Comparison of ENCODE assay signal across 11 cellular contexts in genomic region chr17:32488604-32489180, GRCh38. TPM values are rescaled to one million over a fixed set of nuclear protein-coding genes. Genes with fewer than 3 reads are reported as not detected.
DNase-seq lines count a peak whose midpoint lies in the region; ATAC-seq and TF ChIP-seq lines count a peak whose summit lies in the region.
"Had no signal": no experiment of that assay in that cellular context is flagged by ENCODE, and none has a peak within 500 bp of the region (broad histone marks: within the 10 kb centered on the region; RNA-seq: fewer than 3 reads in every experiment).

No MANE protein-coding gene starts in this region.

- ATAC-seq in GM19397 (IDR thresholded peaks at IDR 0.05; ENCODE audit: unreplicated experiment), result no peak
- ATAC-seq: left lung had no signal

- H3K27ac Mint-ChIP-seq in IgD-negative memory B cell (peak overlapping the region; percentile 44 to 85 (median 80)), chondrocyte (ENCODE audit: unreplicated experiment) (no peak overlapping the region)

- H3K9me3 ChIP-seq in neural cell (ENCODE audit: low read length), result no peaks in the 10 kb centered on the region
- H3K9me3 ChIP-seq: left lung, suprapubic skin had no signal

- H3K4me3 ChIP-seq in GM06990 (replicated peaks; ENCODE audit: low read depth, low read length) (peak overlapping the region; percentile 69), neural cell (ENCODE audit: low read length) (peak overlapping the region; percentile 88)

- peaks cover 10% of the 10 kb centered on the region for H4K20me1 ChIP-seq in neural cell (ENCODE audit: insufficient read depth)

- TF ChIP-seq RAD21 in neural cell (conservative IDR thresholded peaks at IDR 0.05), result no peak

- H3K4me3 Mint-ChIP-seq in IgD-negative memory B cell (peak overlapping the region; percentile 77 to 94 (median 92)), chondrocyte (ENCODE audit: unreplicated experiment) (no peak overlapping the region)

- DNase-seq in GM06990 (ENCODE audit: extremely low read depth, insufficient read length) (no peak), chondrocyte (ENCODE audit: low spot score) (peak; percentile 68), EL (no peak), mucosa of gallbladder (ENCODE audit: low spot score) (no peak)
- DNase-seq: DMS53, left lung, NCI-H446 treated with DMSO at 0.1 percent for 48 hours had no signal

- H3K9me2 ChIP-seq in neural cell (ENCODE audit: insufficient read depth, low read length), result no peaks in the 10 kb centered on the region

- H3K4me2 ChIP-seq in neural cell (ENCODE audit: low read length), result peak overlapping the region; percentile 50

- no peak for TF ChIP-seq CTCF in GM06990 (IDR thresholded peaks at IDR 0.05; ENCODE audit: insufficient read depth, low read length, poor library complexity, severe bottlenecking)
- TF ChIP-seq CTCF in chondrocyte (IDR thresholded peaks at IDR 0.05), result no peak
- no peak for TF ChIP-seq CTCF in neural cell (IDR thresholded peaks at IDR 0.05; ENCODE audit: poor library complexity, severe bottlenecking)

- H3K79me2 ChIP-seq in neural cell (replicated peaks; ENCODE audit: insufficient read depth, low read length), result peaks cover 50% of the 10 kb centered on the region

- H3K27me3 Mint-ChIP-seq in IgD-negative memory B cell (no peaks in the 10 kb centered on the region), chondrocyte (ENCODE audit: low read depth) (no peaks in the 10 kb centered on the region)

- H3K27ac ChIP-seq in neural cell (ENCODE audit: low read length), result peak overlapping the region; percentile 96
- H3K27ac ChIP-seq: left lung, suprapubic skin had no signal

- no peak overlapping the region for H2AFZ ChIP-seq in neural cell (ENCODE audit: low read depth, low read length)

- peaks cover 3% of the 10 kb centered on the region for H3F3A ChIP-seq in neural cell (ENCODE audit: insufficient read depth, low read length, poor library complexity, severe bottlenecking)

- H3K27me3 ChIP-seq in GM06990 (replicated peaks; ENCODE audit: control insufficient read depth, insufficient read depth, low read length) (no peaks in the 10 kb centered on the region), neural cell (ENCODE audit: insufficient read depth, low read depth, low read length) (no peaks in the 10 kb centered on the region)
- H3K27me3 ChIP-seq: suprapubic skin had no signal

- H3K36me3 ChIP-seq in GM06990 (ENCODE audit: control insufficient read depth, insufficient read depth, low read length) (peaks cover 5% of the 10 kb centered on the region; the same call in 1 of the 2 replicates), neural cell (ENCODE audit: insufficient read depth, low read length) (peaks cover 26% of the 10 kb centered on the region)
- H3K36me3 ChIP-seq: suprapubic skin had no signal

- peaks cover 2% of the 10 kb centered on the region for H3K36me3 Mint-ChIP-seq in IgD-negative memory B cell
- H3K36me3 Mint-ChIP-seq in chondrocyte (ENCODE audit: low read depth), result no peaks in the 10 kb centered on the region

- peak overlapping the region; percentile 96 for H3K9ac ChIP-seq in neural cell (ENCODE audit: low read length)

- no peak for TF ChIP-seq EP300 in neural cell (conservative IDR thresholded peaks at IDR 0.05; ENCODE audit: poor library complexity, severe bottlenecking)

- H3K9me3 Mint-ChIP-seq in IgD-negative memory B cell (no peaks in the 10 kb centered on the region), chondrocyte (ENCODE audit: low read depth) (no peaks in the 10 kb centered on the region)

- H3K4me1 Mint-ChIP-seq in IgD-negative memory B cell (peaks cover 52 to 63% (median 58%) of the 10 kb centered on the region in 3 donors), chondrocyte (ENCODE audit: low read depth) (peaks cover 19% of the 10 kb centered on the region)

TF ChIP-seq in neural cell, 6 proteins besides CTCF, POLR2A, EP300 and RAD21:
- TF ChIP-seq TAF1 (IDR thresholded peaks at IDR 0.05; ENCODE audit: low read depth), result no peak
- no peak for TF ChIP-seq MXI1 (conservative IDR thresholded peaks at IDR 0.05; ENCODE audit: poor library complexity, severe bottlenecking)
- no peak for TF ChIP-seq REST (IDR thresholded peaks at IDR 0.05; ENCODE audit: borderline replicate concordance)
- TF ChIP-seq POLR2AphosphoS5 (IDR thresholded peaks at IDR 0.05), result no peak
- no peak for TF ChIP-seq EZH2 (IDR thresholded peaks at IDR 0.05; ENCODE audit: borderline replicate concordance, insufficient read depth, low read length, poor library complexity, severe bottlenecking)
- no peak for TF ChIP-seq SMC3 (conservative IDR thresholded peaks at IDR 0.05; ENCODE audit: poor library complexity)

RNA-seq across cellular contexts. Expression of gene CDK5R1, which starts 1.9 kb away (rescaled TPM):
- polyA plus RNA-seq in IgD-negative memory B cell, result 3.8 TPM
- 1.8 to 2.3 TPM (median 2.1 TPM) in 3 replicates for total RNA-seq in chondrocyte
- polyA plus RNA-seq in neural cell, result 199 and 213 TPM in 2 replicates
- polyA minus RNA-seq in neural cell, result 271 and 294 TPM in 2 replicates
- 2.0 TPM for total RNA-seq in mucosa of gallbladder

RNA-seq across cellular contexts. Expression of gene PSMD11, which starts 44.4 kb away (rescaled TPM):
- 126 TPM for polyA plus RNA-seq in IgD-negative memory B cell
- 80.7 to 105 TPM (median 85.9 TPM) in 3 replicates for total RNA-seq in chondrocyte
- polyA plus RNA-seq in neural cell, result 43.9 and 54.1 TPM in 2 replicates
- polyA minus RNA-seq in neural cell, result 89.0 and 92.8 TPM in 2 replicates
- 61.7 TPM for total RNA-seq in mucosa of gallbladder
